Comparison of ENCODE assay signal across 28 cellular contexts in genomic region chr4:139955600-139955999, GRCh38.
DNase-seq lines count a peak whose midpoint lies in the region; ATAC-seq and TF ChIP-seq lines count a peak whose summit lies in the region.
"Had no signal": no experiment of that assay in that cellular context is flagged by ENCODE, and none has a peak within 500 bp of the region (broad histone marks: within the 10 kb centered on the region; RNA-seq: fewer than 3 reads in every experiment).

No MANE protein-coding gene starts in this region.

- TF ChIP-seq CTCF in SK-N-SH (IDR thresholded peaks at IDR 0.05) (no peak), lower lobe of right lung (IDR thresholded peaks at IDR 0.05) (no peak), uterus (IDR thresholded peaks at IDR 0.05) (no peak)

- DNase-seq in SK-N-SH = no peak
- peak; percentile 30 for DNase-seq in NCI-H2196 (lab: John Stamatoyannopoulos, UW; ENCODE audit: unreplicated experiment)
- no peak for DNase-seq in lower lobe of right lung
- DNase-seq in uterus = no peak
- no peak for DNase-seq in putamen (ENCODE audit: low spot score)
- DNase-seq in KG1 (lab: John Stamatoyannopoulos, UW) = no peak
- DNase-seq: activated CD4-positive, alpha-beta T cell treated with anti-CD3 and anti-CD28 coated beads for 36 hours; activated CD8-positive, alpha-beta T cell treated with anti-CD3 and anti-CD28 coated beads, Interleukin-2, amount 10 ng/mL, durations not matched to agents 7 days and 5 days; activated naive CD8-positive, alpha-beta T cell treated with anti-CD3 and anti-CD28 coated beads for 36 hours; activated T-cell treated with anti-CD3 and anti-CD28 coated beads for 4 hours; Caco-2; dermis blood vessel endothelial cell; esophagus squamous epithelium; foreskin melanocyte; left lung; MG63; midbrain; naive thymus-derived CD4-positive, alpha-beta T cell; NCI-H146; NCI-H345; stimulated activated CD4-positive, alpha-beta T cell treated with anti-CD3 and anti-CD28 coated beads, Interleukin-1b, Interleukin-23, amount 100 ng/mL, for 48 hours had no signal

- H3K79me2 ChIP-seq in SK-N-SH (ENCODE audit: insufficient read depth) = no peaks in the 10 kb centered on the region

- intact Hi-C loops in lower lobe of right lung (cut with DNase I) = no loop called here
- intact Hi-C loops in uterus (cut with DNase I; ENCODE audit: low total_unique reads) = no loop called here

- no peak for TF ChIP-seq POLR2A in uterus (IDR thresholded peaks at IDR 0.05)

- H3K4me1 ChIP-seq in SK-N-SH (ENCODE audit: control insufficient read depth in 1 of 2, insufficient read depth in 2 of 2, low read depth in 1 of 2, low read length in 1 of 2) = peaks cover 0 to 33% of the 10 kb centered on the region in 2 experiments; a peak in 3 of 4 replicates
- peaks cover 18% of the 10 kb centered on the region for H3K4me1 ChIP-seq in lower lobe of right lung
- peaks cover 0 to 4% of the 10 kb centered on the region in 2 donors for H3K4me1 ChIP-seq in uterus
- H3K4me1 ChIP-seq: ascending aorta, Caco-2 had no signal

- no peak overlapping the region for H3K4me2 ChIP-seq in SK-N-SH
- H3K4me2 ChIP-seq: BLaER1 had no signal

- no peak overlapping the region for H3K4me3 ChIP-seq in SK-N-SH (ENCODE audit: low read depth in 2 of 2, low read length in 1 of 2)
- H3K4me3 ChIP-seq in lower lobe of right lung = no peak overlapping the region
- H3K4me3 ChIP-seq in uterus = no peak overlapping the region
- H3K4me3 ChIP-seq: BLaER1, GM12878, left lung, MG63, smooth muscle cell had no signal

- no peak for TF ChIP-seq RAD21 in SK-N-SH (IDR thresholded peaks at IDR 0.05; ENCODE audit: low read length)

- H3F3A ChIP-seq in SK-N-SH (replicated peaks; ENCODE audit: insufficient read depth) = no peaks in the 10 kb centered on the region

- no peak for TF ChIP-seq EP300 in SK-N-SH (IDR thresholded peaks at IDR 0.05; ENCODE audit: borderline replicate concordance in 1 of 2, low read depth in 1 of 2, low read length in 1 of 2)

- CTCF ChIA-PET in SK-N-SH (lab: Yijun Ruan, JAX) = interaction anchor here (1.3 to 1.9 kb wide), 3 partner anchors 7 to 221 kb away, joined by 4 to 5 read pairs (median 5); no protein-coding TSS in a partner anchor

- WGBS in SK-N-SH (ENCODE audit: low lambda C conversion rate) = 95% methylated on average over 2 of the region's 2 CpGs

- no peaks in the 10 kb centered on the region for H3K36me3 ChIP-seq in SK-N-SH (replicated peaks in 1 of 2; ENCODE audit: control insufficient read depth in 1 of 2, insufficient read depth in 2 of 2, low read length in 1 of 2)
- no peaks in the 10 kb centered on the region for H3K36me3 ChIP-seq in lower lobe of right lung
- H3K36me3 ChIP-seq in uterus = no peaks in the 10 kb centered on the region
- H3K36me3 ChIP-seq: ascending aorta, BLaER1, esophagus squamous epithelium, left lung, MG63, tibial nerve had no signal

- no peaks in the 10 kb centered on the region for H4K20me1 ChIP-seq in SK-N-SH (ENCODE audit: insufficient read depth)

- no peaks in the 10 kb centered on the region for H3K9me2 ChIP-seq in SK-N-SH

- ATAC-seq in SK-N-SH treated with all-trans-retinoic acid at 6 μM for 48 hours (peak; percentile 60; the same call in 2 of the 3 replicates), lower lobe of right lung (no peak)
- ATAC-seq: activated CD4-positive, alpha-beta T cell treated with anti-CD3 and anti-CD28 coated beads for 36 hours; activated CD8-positive, alpha-beta T cell treated with anti-CD3 and anti-CD28 coated beads, Interleukin-2, amount 10 ng/mL, durations not matched to agents 7 days and 5 days; GM12878; HCT116; left lung; naive thymus-derived CD4-positive, alpha-beta T cell had no signal

- H3K9me3 ChIP-seq in SK-N-SH (no peaks in the 10 kb centered on the region), lower lobe of right lung (no peaks in the 10 kb centered on the region), uterus (no peaks in the 10 kb centered on the region)
- H3K9me3 ChIP-seq: ascending aorta, Caco-2, esophagus squamous epithelium, left lung, MG63, tibial nerve had no signal

- POLR2A ChIA-PET in SK-N-SH (lab: Yijun Ruan, JAX) = interaction anchor here (0.6 to 0.7 kb wide), 2 partner anchors 68 to 901 kb away, joined by 3 read pairs; no protein-coding TSS in a partner anchor

- H3K27ac ChIP-seq in SK-N-SH (ENCODE audit: low read depth in 2 of 2, low read length in 1 of 2) = peak overlapping the region in 1 of 2 experiments; percentile 94; a peak in 2 of 4 replicates
- peak overlapping the region; percentile 32 for H3K27ac ChIP-seq in lower lobe of right lung
- H3K27ac ChIP-seq in uterus = peak overlapping the region; percentile 58 to 79
- H3K27ac ChIP-seq: ascending aorta, BLaER1 had no signal

- H2AFZ ChIP-seq in SK-N-SH (ENCODE audit: low read depth) = no peak overlapping the region

- no peak overlapping the region for H3K9ac ChIP-seq in SK-N-SH
- H3K9ac ChIP-seq: BLaER1 had no signal

- no peaks in the 10 kb centered on the region for H3K27me3 ChIP-seq in SK-N-SH (ENCODE audit: insufficient read depth)
- H3K27me3 ChIP-seq in lower lobe of right lung (ENCODE audit: low read depth) = no peaks in the 10 kb centered on the region
- H3K27me3 ChIP-seq in uterus = no peaks in the 10 kb centered on the region
- H3K27me3 ChIP-seq: ascending aorta, esophagus squamous epithelium, left lung, MG63, tibial nerve had no signal

TF ChIP-seq in SK-N-SH treated with all-trans-retinoic acid at 6 μM for 48 hours, 23 proteins besides CTCF, POLR2A, EP300 and RAD21 (continues in another document):
- TF ChIP-seq ZC3H10 (CRISPR knock-in tag; IDR thresholded peaks at IDR 0.05) (no peak), ZNF8 (CRISPR knock-in tag; IDR thresholded peaks at IDR 0.05) (no peak), CREB5 (CRISPR knock-in tag; IDR thresholded peaks at IDR 0.05; ENCODE audit: low read depth) (no peak), CSRNP3 (CRISPR knock-in tag; IDR thresholded peaks at IDR 0.05) (no peak), RARB (CRISPR knock-in tag; IDR thresholded peaks at IDR 0.05) (no peak), ESRRG (CRISPR knock-in tag; IDR thresholded peaks at IDR 0.05) (no peak)

TF ChIP-seq in SK-N-SH, 30 proteins besides CTCF, POLR2A, EP300 and RAD21:
- TF ChIP-seq SMC3 (IDR thresholded peaks at IDR 0.05; ENCODE audit: low read depth, low read length) (no peak), RCOR1 (IDR thresholded peaks at IDR 0.05; ENCODE audit: low read length) (no peak), POLR2AphosphoS5 (IDR thresholded peaks at IDR 0.05; ENCODE audit: low read depth, low read length) (no peak), MXI1 (IDR thresholded peaks at IDR 0.05; ENCODE audit: low read depth, low read length) (no peak), CHD2 (IDR thresholded peaks at IDR 0.05; ENCODE audit: low read length, partially characterized antibody) (no peak), TCF12 (IDR thresholded peaks at IDR 0.05) (no peak), ELF1 (IDR thresholded peaks at IDR 0.05) (no peak), SIN3A (IDR thresholded peaks at IDR 0.05; ENCODE audit: borderline replicate concordance, low read depth, low read length) (no peak)
TF ChIP-seq in SK-N-SH: peak in this region for 0.
